In the genomic region with DNA sequence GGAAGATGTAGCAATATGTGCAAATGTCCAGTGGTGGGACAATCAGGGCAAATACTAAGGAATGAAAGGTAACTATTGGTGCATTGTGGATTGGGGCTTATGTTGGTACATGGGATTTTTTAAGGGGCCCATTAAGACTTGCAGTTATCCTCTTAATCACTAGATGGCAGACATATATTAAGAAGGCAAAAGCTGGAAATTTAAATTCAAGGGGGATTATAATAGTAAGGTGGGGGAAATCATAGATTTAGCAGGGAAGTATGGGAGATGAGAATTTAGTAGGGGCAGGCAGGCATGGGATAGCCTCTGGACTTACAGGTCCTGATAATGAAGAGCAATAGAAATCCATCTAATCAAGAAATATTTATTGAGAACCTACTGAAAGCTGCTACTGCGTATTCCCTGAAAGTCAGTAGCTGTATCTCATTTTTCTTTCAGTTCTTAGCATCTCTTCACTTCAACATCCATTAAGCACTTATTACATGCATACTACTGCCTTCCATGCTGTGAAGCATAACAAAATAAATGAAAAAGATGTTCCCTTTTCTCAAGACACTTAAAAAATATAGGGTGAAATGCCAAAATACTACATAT, we compare ENCODE assay signal across 8 cellular contexts.
A peak's percentile ranks its signal among the peaks of the same experiment; 100 is the strongest.
DNase-seq lines count a peak whose midpoint lies in the region; ATAC-seq and TF ChIP-seq lines count a peak whose summit lies in the region.

No MANE protein-coding gene starts in this region.

- CTCF ChIA-PET in HEK293 (lab: Yijun Ruan, JAX) = interaction anchor here (0.6 to 2.3 kb wide), 19 partner anchors 8 to 1479 kb away, joined by 3 to 14 read pairs (median 4); a partner anchor contains a TSS

- no peak overlapping the region for H3K27ac ChIP-seq in HEK293 (ENCODE audit: extremely low read depth, low read depth, low read length)

- in situ Hi-C loops in Caki2 (cut with HindIII; ENCODE audit: low pct_unique_long_range_greater_than_20kb, low sequenced_read_pairs) = no loop called here

- DNase-seq in Caki2 (ENCODE audit: low read depth) (peak; percentile 14), SKM-1 treated with dmso at 0.1 percent for 144 hours (lab: John Stamatoyannopoulos, UW; ENCODE audit: unreplicated experiment) (peak; percentile 38), kidney glomerular epithelial cell (lab: John Stamatoyannopoulos, UW) (peak; percentile 2), mesenteric fat pad (ENCODE audit: low spot score) (no peak)
- DNase-seq in activated T-cell treated with anti-CD3 and anti-CD28 coated beads, Interleukin-2, amount 50 U/mL, for 4 hours = no peak
- no peak for DNase-seq in stimulated activated CD4-positive, alpha-beta T cell treated with anti-CD3 and anti-CD28 coated beads, Interleukin-1b, Interleukin-23, amount 100 ng/mL, for 48 hours

- H3K27me3 Mint-ChIP-seq in activated T-cell treated with anti-CD3 and anti-CD28 coated beads, Interleukin-2, amount 50 U/mL, for 4 hours (ENCODE audit: low read depth) = no peaks in the 10 kb centered on the region

- H3K9me3 ChIP-seq in HEK293 (ENCODE audit: control insufficient read depth, insufficient read depth, low read depth, low read length) = no peaks in the 10 kb centered on the region

- H3K36me3 ChIP-seq in HEK293 (ENCODE audit: control insufficient read depth in 2 of 2, insufficient read depth in 1 of 2, low read length in 2 of 2) = no peaks in the 10 kb centered on the region

- TF ChIP-seq CTCF in HEK293 (tag by site-specific recombination; IDR thresholded peaks at IDR 0.05) = 0 out of 2 replicates have a peak, but pooled peaks have one; percentile 19

- H3K4me3 Mint-ChIP-seq in activated T-cell treated with anti-CD3 and anti-CD28 coated beads, Interleukin-2, amount 50 U/mL, for 4 hours = no peak overlapping the region

- H3K4me3 ChIP-seq in HEK293 (ENCODE audit: low read depth, low read length) = no peak overlapping the region

- H3K9me3 Mint-ChIP-seq in activated T-cell treated with anti-CD3 and anti-CD28 coated beads, Interleukin-2, amount 50 U/mL, for 4 hours = no peaks in the 10 kb centered on the region

- ATAC-seq in activated T-cell treated with anti-CD3 and anti-CD28 coated beads, Interleukin-2, amount 50 U/mL, for 4 hours = no peak
- ATAC-seq in GM21515 (IDR thresholded peaks at IDR 0.05; ENCODE audit: unreplicated experiment) = no peak

- POLR2A ChIA-PET in HEK293 (lab: Yijun Ruan, JAX) = no interaction called here

- no peaks in the 10 kb centered on the region for H3K4me1 ChIP-seq in HEK293 (ENCODE audit: control insufficient read depth, insufficient read depth, low read length)

- peaks cover 3% of the 10 kb centered on the region for H3K4me1 Mint-ChIP-seq in activated T-cell treated with anti-CD3 and anti-CD28 coated beads, Interleukin-2, amount 50 U/mL, for 4 hours (ENCODE audit: low read depth)

- peaks cover 3% of the 10 kb centered on the region for H3K36me3 Mint-ChIP-seq in activated T-cell treated with anti-CD3 and anti-CD28 coated beads, Interleukin-2, amount 50 U/mL, for 4 hours (ENCODE audit: insufficient read depth)

TF ChIP-seq in HEK293, 187 proteins besides CTCF, POLR2A, EP300 and RAD21:
- TF ChIP-seq ZFP3 (tag by site-specific recombination; IDR thresholded peaks at IDR 0.05; ENCODE audit: low read depth) (no peak), ZNF654 (tag by site-specific recombination; IDR thresholded peaks at IDR 0.05; ENCODE audit: low read depth) (peak; percentile 25; the same call in 1 of the 2 replicates)

Comparison
In these comparisons a context has a peak if more than half of its experiments do, and no peak if none do; other contexts are left out.
1. DNase-seq: peak in Caki2 (single experiment), SKM-1 treated with dmso at 0.1 percent for 144 hours (single experiment) and kidney glomerular epithelial cell (single experiment); none in mesenteric fat pad (single experiment), activated T-cell treated with anti-CD3 and anti-CD28 coated beads, Interleukin-2, amount 50 U/mL, for 4 hours (single experiment) and stimulated activated CD4-positive, alpha-beta T cell treated with anti-CD3 and anti-CD28 coated beads, Interleukin-1b, Interleukin-23, amount 100 ng/mL, for 48 hours (single experiment).